13 cellular contexts compared by ENCODE assay signal in genomic region chr14:19434891-19435290, GRCh38. TPM values are rescaled to one million over a fixed set of nuclear protein-coding genes. Genes with fewer than 3 reads are reported as not detected.
"Had no signal": no experiment of that assay in that cellular context is flagged by ENCODE, and none has a peak within 500 bp of the region (broad histone marks: within the 10 kb centered on the region; RNA-seq: fewer than 3 reads in every experiment).

No MANE protein-coding gene starts in this region.

RNA-seq across cellular contexts. Expression of gene POTEG, which starts 0.8 kb away (rescaled TPM):
- total RNA-seq: activated B cell treated with CpG ODN at 0.5 μM for 24 hours; activated CD4-positive, alpha-beta memory T cell treated with anti-CD3 and anti-CD28 coated beads for 36 hours; activated CD4-positive, alpha-beta T cell treated with anti-CD3 and anti-CD28 coated beads, Interleukin-2, amount 10 ng/mL, durations not matched to agents 24 days and 14 days; activated CD8-positive, alpha-beta memory T cell treated with anti-CD3 and anti-CD28 coated beads for 36 hours; activated CD8-positive, alpha-beta T cell treated with anti-CD3 and anti-CD28 coated beads for 36 hours; activated naive CD8-positive, alpha-beta T cell treated with anti-CD3 and anti-CD28 coated beads, Interleukin-2, amount 10 ng/mL, durations not matched to agents 7 days and 5 days; activated T-cell treated with anti-CD3 and anti-CD28 coated beads, Interleukin-2, amount 50 U/mL, for 4 hours; activated T-cell treated with anti-CD3 and anti-CD28 coated beads, Interleukin-2, amount 50 U/mL, for 72 hours; activated T-helper 1 cell treated with anti-CD3 and anti-CD28 coated beads, Interleukin-12 subunit alpha, Interleukin-12 subunit beta, Interleukin-2, Interleukin-4 antibody, amounts not matched to agents 30 ng/mL and 10 ng/mL and 1 ng/mL, durations not matched to agents 14 hours and 24 hours and 36 hours; activated T-helper 17 cell treated with anti-CD3 and anti-CD28 coated beads, Interleukin-2, amount 50 U/mL, for 72 hours; ascending aorta; bronchial epithelial cell; cardiac muscle cell had no signal
